12 cellular contexts compared by ENCODE assay signal in genomic region chr17:10099051-10099571, GRCh38.
DNase-seq lines count a peak whose midpoint lies in the region; ATAC-seq and TF ChIP-seq lines count a peak whose summit lies in the region.
"Had no signal": no experiment of that assay in that cellular context is flagged by ENCODE, and none has a peak within 500 bp of the region (broad histone marks: within the 10 kb centered on the region; RNA-seq: fewer than 3 reads in every experiment).

No MANE protein-coding gene starts in this region.

- DNase-seq in Right ventricle myocardium inferior (ENCODE audit: missing footprints) = no peak
- DNase-seq in cardiac septum (ENCODE audit: low spot score) = no peak
- DNase-seq in esophagus squamous epithelium (lab: John Stamatoyannopoulos, UW) = no peak
- no peak for DNase-seq in HK-2 (ENCODE audit: unreplicated experiment)
- no peak for DNase-seq in ureter (ENCODE audit: low spot score)
- no peak for DNase-seq in activated T-cell treated with anti-CD3 and anti-CD28 coated beads, Interleukin-2, amount 50 U/mL, for 72 hours
- DNase-seq: activated CD4-positive, alpha-beta memory T cell treated with anti-CD3 and anti-CD28 coated beads for 36 hours; activated naive CD4-positive, alpha-beta T cell treated with anti-CD3 and anti-CD28 coated beads for 36 hours; NCI-H187 treated with DMSO at 0.1 percent for 48 hours had no signal

- no peak overlapping the region for H3K4me3 Mint-ChIP-seq in nephron
- no peak overlapping the region for H3K4me3 Mint-ChIP-seq in activated T-cell treated with anti-CD3 and anti-CD28 coated beads, Interleukin-2, amount 50 U/mL, for 72 hours
- H3K4me3 Mint-ChIP-seq: activated CD4-positive, alpha-beta memory T cell treated with anti-CD3 and anti-CD28 coated beads for 36 hours; activated naive CD4-positive, alpha-beta T cell treated with anti-CD3 and anti-CD28 coated beads for 36 hours; T-helper 2 cell treated with Interferon-gamma antibody and Interleukin-4, amounts not matched to agents 5 μg/mL and 100 μg/mL, for 36 hours had no signal

- TF ChIP-seq POLR2A in esophagus squamous epithelium (IDR thresholded peaks at IDR 0.05) = no peak

- H3K27ac ChIP-seq in esophagus squamous epithelium = peak overlapping the region; percentile 52 to 85 (median 70)

- H3K4me1 Mint-ChIP-seq in nephron = peaks cover 29% of the 10 kb centered on the region
- no peaks in the 10 kb centered on the region for H3K4me1 Mint-ChIP-seq in activated T-cell treated with anti-CD3 and anti-CD28 coated beads, Interleukin-2, amount 50 U/mL, for 72 hours (ENCODE audit: low read depth)

- ATAC-seq in Right ventricle myocardium inferior (peak; percentile 47), HG03097 (IDR thresholded peaks at IDR 0.05; ENCODE audit: low FRiP score, unreplicated experiment) (no peak)
- ATAC-seq in activated T-cell treated with anti-CD3 and anti-CD28 coated beads, Interleukin-2, amount 50 U/mL, for 72 hours (replicated peaks in 1 of 2) = no peak

- 49 to 55% methylated on average over 5 to 8 of the region's 8 CpGs for WGBS in esophagus squamous epithelium, 2 donors

- no peaks in the 10 kb centered on the region for H3K9me3 Mint-ChIP-seq in nephron
- H3K9me3 Mint-ChIP-seq in activated T-cell treated with anti-CD3 and anti-CD28 coated beads, Interleukin-2, amount 50 U/mL, for 72 hours = no peaks in the 10 kb centered on the region
- H3K9me3 Mint-ChIP-seq: activated CD4-positive, alpha-beta memory T cell treated with anti-CD3 and anti-CD28 coated beads for 36 hours; activated naive CD4-positive, alpha-beta T cell treated with anti-CD3 and anti-CD28 coated beads for 36 hours; T-helper 2 cell treated with Interferon-gamma antibody and Interleukin-4, amounts not matched to agents 5 μg/mL and 100 μg/mL, for 36 hours had no signal

- H3K36me3 ChIP-seq in esophagus squamous epithelium = no peaks in the 10 kb centered on the region

- no peak for TF ChIP-seq CTCF in esophagus squamous epithelium (IDR thresholded peaks at IDR 0.05)
- TF ChIP-seq CTCF in nephron (IDR thresholded peaks at IDR 0.05; ENCODE audit: unreplicated experiment in 3 of 3) = no peak

- peaks cover 16% of the 10 kb centered on the region for H3K27me3 Mint-ChIP-seq in nephron (ENCODE audit: low read depth)
- H3K27me3 Mint-ChIP-seq in activated T-cell treated with anti-CD3 and anti-CD28 coated beads, Interleukin-2, amount 50 U/mL, for 72 hours (ENCODE audit: low read depth) = peaks cover 2% of the 10 kb centered on the region
- H3K27me3 Mint-ChIP-seq: activated CD4-positive, alpha-beta memory T cell treated with anti-CD3 and anti-CD28 coated beads for 36 hours had no signal

- intact Hi-C loops in Right ventricle myocardium inferior (cut with DNase I) = no loop called here
- intact Hi-C loops in cardiac septum (cut with DNase I) = no loop called here
- intact Hi-C loops in esophagus squamous epithelium (cut with DNase I) = no loop called here

- no peak overlapping the region for H3K4me3 ChIP-seq in esophagus squamous epithelium

- H3K9me3 ChIP-seq in esophagus squamous epithelium = no peaks in the 10 kb centered on the region

- peak overlapping the region in 2 of 3 experiments; percentile 14 to 43 for H3K27ac Mint-ChIP-seq in nephron
- H3K27ac Mint-ChIP-seq in activated T-cell treated with anti-CD3 and anti-CD28 coated beads, Interleukin-2, amount 50 U/mL, for 72 hours = no peak overlapping the region
- H3K27ac Mint-ChIP-seq: activated CD4-positive, alpha-beta memory T cell treated with anti-CD3 and anti-CD28 coated beads for 36 hours; activated naive CD4-positive, alpha-beta T cell treated with anti-CD3 and anti-CD28 coated beads for 36 hours; T-helper 2 cell treated with Interferon-gamma antibody and Interleukin-4, amounts not matched to agents 5 μg/mL and 100 μg/mL, for 36 hours had no signal

- no peaks in the 10 kb centered on the region for H3K36me3 Mint-ChIP-seq in nephron (ENCODE audit: low read depth)
- no peaks in the 10 kb centered on the region for H3K36me3 Mint-ChIP-seq in activated T-cell treated with anti-CD3 and anti-CD28 coated beads, Interleukin-2, amount 50 U/mL, for 72 hours (ENCODE audit: insufficient read depth in 2 of 2)
- H3K36me3 Mint-ChIP-seq: activated CD4-positive, alpha-beta memory T cell treated with anti-CD3 and anti-CD28 coated beads for 36 hours had no signal

- H3K27me3 ChIP-seq in esophagus squamous epithelium = no peaks in the 10 kb centered on the region

- H3K4me1 ChIP-seq in esophagus squamous epithelium = peaks cover 20 to 58% (median 26%) of the 10 kb centered on the region in 3 donors
